In the genomic region with DNA sequence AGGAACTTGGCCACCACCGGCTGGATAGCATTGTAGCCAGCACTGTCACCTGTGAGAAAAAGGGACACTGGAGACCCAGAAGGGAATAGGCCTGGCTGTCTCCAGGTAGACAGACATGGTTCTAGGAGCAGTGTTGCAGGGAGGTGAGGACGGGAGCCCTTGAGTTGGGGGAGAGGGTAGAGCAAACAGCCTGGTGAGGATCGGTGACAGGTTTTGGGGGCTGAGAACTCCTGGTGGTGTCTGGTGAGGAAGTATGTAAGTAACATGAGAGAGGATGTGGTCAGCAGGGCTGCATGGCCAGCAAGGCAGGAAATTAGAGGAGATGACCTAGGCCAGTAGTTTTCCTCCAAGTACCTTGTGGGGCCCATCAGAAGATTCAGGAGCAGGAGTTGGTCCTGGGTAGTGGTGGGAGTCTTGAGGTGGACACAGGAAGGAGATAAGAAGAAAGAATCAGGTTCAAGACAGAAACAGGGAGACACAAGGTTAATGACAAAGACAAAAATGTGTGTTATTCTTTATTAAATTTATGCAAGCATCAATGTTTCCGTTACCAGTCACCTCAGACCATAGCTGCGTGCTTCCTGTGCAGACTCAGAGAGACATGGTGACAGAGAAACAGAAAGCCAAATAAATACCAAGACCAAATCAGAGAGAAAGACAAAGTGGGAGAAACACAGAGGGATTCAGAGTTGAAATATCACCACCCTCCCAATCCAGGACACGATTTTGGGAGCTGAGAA, we compare ENCODE assay signal across 10 cellular contexts. TPM values are rescaled to one million over a fixed set of nuclear protein-coding genes. Genes with fewer than 3 reads are reported as not detected.
DNase-seq lines count a peak whose midpoint lies in the region; ATAC-seq and TF ChIP-seq lines count a peak whose summit lies in the region.
"Had no signal": no experiment of that assay in that cellular context is flagged by ENCODE, and none has a peak within 500 bp of the region (broad histone marks: within the 10 kb centered on the region; RNA-seq: fewer than 3 reads in every experiment).

ARHGAP9 (minus strand) TSS at position 491 of the 740 bp plus-strand sequence; CDS start at position 31, 460 bp downstream.

- peak within 1 kb of the TSS; percentile 99 for H3K27ac Mint-ChIP-seq in T-helper 2 cell treated with Interferon-gamma antibody and Interleukin-4, amounts not matched to agents 5 μg/mL and 100 μg/mL, for 36 hours

- peak within 1 kb of the TSS; percentile 61 to 80 (median 71) for H3K27ac ChIP-seq in stomach
- H3K27ac ChIP-seq: VCaP had no signal

- no peaks in the 10 kb centered on the region for H3K9me3 Mint-ChIP-seq in T-helper 2 cell treated with Interferon-gamma antibody and Interleukin-4, amounts not matched to agents 5 μg/mL and 100 μg/mL, for 36 hours

- H3K4me3 Mint-ChIP-seq in T-helper 2 cell treated with Interferon-gamma antibody and Interleukin-4, amounts not matched to agents 5 μg/mL and 100 μg/mL, for 36 hours: peak within 1 kb of the TSS; percentile 96

- no peaks in the 10 kb centered on the region for H3K27me3 Mint-ChIP-seq in T-helper 2 cell treated with Interferon-gamma antibody and Interleukin-4, amounts not matched to agents 5 μg/mL and 100 μg/mL, for 36 hours (ENCODE audit: low read depth)

- peaks cover 17 to 23% (median 21%) of the 10 kb centered on the region in 4 donors for H3K4me1 ChIP-seq in stomach

- TF ChIP-seq CTCF in stomach (IDR thresholded peaks at IDR 0.05): no peak

- H3K9me3 ChIP-seq in stomach: no peaks in the 10 kb centered on the region
- H3K9me3 ChIP-seq: A549 had no signal

- H3K27me3 ChIP-seq in stomach: peaks cover 0 to 69% (median 37%) of the 10 kb centered on the region in 3 donors

- peak within 1 kb of the TSS in 3 of 4 donors; percentile 10 to 49 (median 11) for H3K4me3 ChIP-seq in stomach
- H3K4me3 ChIP-seq: A549 had no signal

- ATAC-seq in activated CD4-positive, CD25-positive, alpha-beta regulatory T cell treated with anti-CD3 and anti-CD28 coated beads, Interleukin-2, amount 50 U/mL, for 24 hours: peak; percentile 69 to 74
- no peak for ATAC-seq in GM18519 (IDR thresholded peaks at IDR 0.05; ENCODE audit: low FRiP score, unreplicated experiment)
- no peak for ATAC-seq in GM21367 (IDR thresholded peaks at IDR 0.05; ENCODE audit: unreplicated experiment)
- ATAC-seq: A549 had no signal

- no peak for TF ChIP-seq EP300 in stomach (IDR thresholded peaks at IDR 0.05)

- peaks cover 26% of the 10 kb centered on the region for H3K36me3 Mint-ChIP-seq in T-helper 2 cell treated with Interferon-gamma antibody and Interleukin-4, amounts not matched to agents 5 μg/mL and 100 μg/mL, for 36 hours (ENCODE audit: low read depth)

- intact Hi-C loops in stomach (cut with DNase I; ENCODE audit: low total_unique reads): no loop called here

- 61 to 72% (median 67%) methylated on average over 6 of the region's 6 CpGs for WGBS in stomach, 5 donors

- H3K4me1 Mint-ChIP-seq in T-helper 2 cell treated with Interferon-gamma antibody and Interleukin-4, amounts not matched to agents 5 μg/mL and 100 μg/mL, for 36 hours (ENCODE audit: low read depth): peaks cover 50% of the 10 kb centered on the region

- no peak for DNase-seq in activated CD4-positive, CD25-positive, alpha-beta regulatory T cell treated with anti-CD3 and anti-CD28 coated beads, Interleukin-2, amount 50 U/mL, for 72 hours
- peak; percentile 50 for DNase-seq in T-helper 2 cell treated with Interferon-gamma antibody and Interleukin-4, amounts not matched to agents 5 μg/mL and 100 μg/mL, for 36 hours (ENCODE audit: low spot score)
- DNase-seq in effector CD8-positive, alpha-beta T cell (lab: John Stamatoyannopoulos, UW): peak; percentile 11
- DNase-seq in stomach: no peak
- no peak for DNase-seq in GOT3 (lab: John Stamatoyannopoulos, UW)

- TF ChIP-seq POLR2A in stomach (IDR thresholded peaks at IDR 0.05): no peak

- H3K36me3 ChIP-seq in stomach: peaks cover 0 to 5% (median 0%) of the 10 kb centered on the region in 4 donors

RNA-seq across cellular contexts. Expression of gene ARHGAP9, which starts in this region (rescaled TPM):
- total RNA-seq in stomach: 10 to 100 TPM in 1 of 5 donors, 1 to 10 TPM in 3, not detected in 1; 2.3 to 28.1 (median 5.8) TPM
- 10 to 100 TPM in 1 of 3 donors, 1 to 10 TPM in 2; 5.8 to 11.1 (median 7.5) TPM for polyA plus RNA-seq in stomach

Comparison
In these comparisons a context has a peak if more than half of its experiments do, and no peak if none do; other contexts are left out.
1. ATAC-seq: peak in activated CD4-positive, CD25-positive, alpha-beta regulatory T cell treated with anti-CD3 and anti-CD28 coated beads, Interleukin-2, amount 50 U/mL, for 24 hours (2 of 2); none in GM18519 (single experiment) and GM21367 (single experiment).
2. DNase-seq: peak in T-helper 2 cell treated with Interferon-gamma antibody and Interleukin-4, amounts not matched to agents 5 μg/mL and 100 μg/mL, for 36 hours (single experiment) and effector CD8-positive, alpha-beta T cell (single experiment); none in activated CD4-positive, CD25-positive, alpha-beta regulatory T cell treated with anti-CD3 and anti-CD28 coated beads, Interleukin-2, amount 50 U/mL, for 72 hours (single experiment), stomach (single experiment) and GOT3 (single experiment).